9 cellular contexts compared by ENCODE assay signal in the genomic region with DNA sequence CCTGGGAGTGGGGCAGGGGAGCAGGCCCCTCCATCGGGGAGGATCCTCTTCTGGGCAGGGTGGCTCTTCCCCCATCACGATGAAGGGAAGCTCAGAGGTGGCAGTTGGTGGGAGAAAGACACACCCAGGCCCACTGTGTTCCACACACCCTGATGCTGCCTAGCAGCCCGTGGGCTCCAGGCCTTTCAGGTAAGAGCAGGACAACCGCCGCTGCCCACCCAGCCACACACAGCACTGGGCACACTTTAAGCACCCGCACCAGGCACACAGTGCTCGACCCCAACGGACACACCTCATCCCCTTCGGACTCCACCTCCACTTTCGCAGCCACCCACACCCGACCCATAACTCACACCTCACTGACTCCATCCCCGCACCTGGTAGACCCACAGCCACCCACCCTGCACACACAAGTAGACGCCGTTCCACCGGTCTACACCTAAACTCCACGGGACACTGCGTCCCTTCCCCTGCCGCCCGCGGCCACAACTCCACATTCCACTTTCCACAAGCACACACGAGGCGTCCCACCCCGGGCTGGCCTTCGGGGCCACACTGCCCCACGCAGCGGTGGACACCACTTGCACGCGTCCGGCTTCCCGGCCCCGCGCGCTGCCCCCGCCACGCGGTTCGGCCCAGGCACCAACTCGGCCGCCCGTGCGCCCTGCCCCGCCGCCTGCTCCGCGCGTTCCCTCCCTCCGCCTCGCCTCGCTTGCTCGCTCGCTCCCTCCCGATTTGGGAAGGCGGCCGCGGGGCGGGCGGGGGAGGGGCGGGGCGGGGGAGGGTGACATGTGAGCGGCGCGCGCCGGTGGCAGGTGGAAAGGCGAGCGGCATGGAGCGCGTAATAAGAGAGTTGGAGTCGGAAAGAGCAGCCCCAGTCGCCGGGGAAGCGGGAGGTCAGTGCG. TPM values are rescaled to one million over a fixed set of nuclear protein-coding genes. Genes with fewer than 3 reads are reported as not detected.
DNase-seq lines count a peak whose midpoint lies in the region; ATAC-seq and TF ChIP-seq lines count a peak whose summit lies in the region.
"Had no signal": no experiment of that assay in that cellular context is flagged by ENCODE, and none has a peak within 500 bp of the region (broad histone marks: within the 10 kb centered on the region; RNA-seq: fewer than 3 reads in every experiment).

A gene (plus strand): TSS at position 787 of the 905 bp plus-strand sequence. CDS start 307 bp downstream, outside the sequence.

- no peak for TF ChIP-seq CTCF in AG04450 (IDR thresholded peaks at IDR 0.05; ENCODE audit: low read depth, low read length)
- TF ChIP-seq CTCF in mucosa of descending colon (IDR thresholded peaks at IDR 0.05) = no peak
- TF ChIP-seq CTCF in type B pancreatic cell (conservative IDR thresholded peaks at IDR 0.05) = no peak

- no peaks in the 10 kb centered on the region for H3K36me3 ChIP-seq in GM23248 (ENCODE audit: low read depth)
- no peaks in the 10 kb centered on the region for H3K36me3 ChIP-seq in effector memory CD4-positive, alpha-beta T cell (ENCODE audit: control insufficient read depth, insufficient read depth, low read length)
- H3K36me3 ChIP-seq in mucosa of descending colon (ENCODE audit: low read depth) = no peaks in the 10 kb centered on the region

- ATAC-seq in T-helper 17 cell (peak; percentile 56), mucosa of descending colon (peak; percentile 72), GM18517 (IDR thresholded peaks at IDR 0.05; ENCODE audit: unreplicated experiment) (no peak)

- H2AFZ ChIP-seq in GM23248 = no peak within 1 kb of the TSS

- H3K9me2 ChIP-seq in GM23248 (ENCODE audit: insufficient read depth) = no peaks in the 10 kb centered on the region

- H3K27ac Mint-ChIP-seq in T-helper 17 cell (peak within 1 kb of the TSS; percentile 76), type B pancreatic cell (peak within 1 kb of the TSS; percentile 78)

- H3K27ac ChIP-seq in AG04450 (ENCODE audit: low read depth, low read length) (no peak within 1 kb of the TSS), GM23248 (no peak within 1 kb of the TSS)
- H3K27ac ChIP-seq in effector memory CD4-positive, alpha-beta T cell (ENCODE audit: insufficient read depth, low read length, poor library complexity, severe bottlenecking) = no peak within 1 kb of the TSS

- no peaks in the 10 kb centered on the region for H3K79me2 ChIP-seq in GM23248 (ENCODE audit: insufficient read depth)

- H3K27me3 Mint-ChIP-seq in T-helper 17 cell (peaks cover 32% of the 10 kb centered on the region), type B pancreatic cell (peaks cover 29% of the 10 kb centered on the region)

- DNase-seq in AG04450 (ENCODE audit: low read depth, low spot score) (no peak), GM23248 (peak; percentile 52), T-helper 17 cell (no peak), mucosa of descending colon (peak; percentile 61 to 80 (median 72)), type B pancreatic cell (ENCODE audit: extremely low spot score, unreplicated experiment) (no peak), T-helper 9 cell (no peak)
- no peak for DNase-seq in effector memory CD4-positive, alpha-beta T cell

- peaks cover 13% of the 10 kb centered on the region for H3K4me1 Mint-ChIP-seq in T-helper 17 cell
- H3K4me1 Mint-ChIP-seq in type B pancreatic cell (ENCODE audit: unreplicated experiment) = peaks cover 15% of the 10 kb centered on the region

- peaks cover 31% of the 10 kb centered on the region for H3K27me3 ChIP-seq in AG04450 (ENCODE audit: control insufficient read depth, insufficient read depth, low read length)
- H3K27me3 ChIP-seq in GM23248 (replicated peaks; ENCODE audit: insufficient read depth) = peaks cover 18% of the 10 kb centered on the region
- peaks cover 10% of the 10 kb centered on the region for H3K27me3 ChIP-seq in effector memory CD4-positive, alpha-beta T cell (replicated peaks; ENCODE audit: control insufficient read depth, insufficient read depth, low read length, poor library complexity, severe bottlenecking)

- H3K9me3 Mint-ChIP-seq in type B pancreatic cell = no peaks in the 10 kb centered on the region

- intact Hi-C loops in mucosa of descending colon (cut with DNase I, micrococcal nuclease) = no loop called here

- H3K4me3 ChIP-seq in AG04450 (ENCODE audit: low read depth, low read length) = peak within 1 kb of the TSS; percentile 43
- peak within 1 kb of the TSS; percentile 29; the same call in 1 of the 2 replicates for H3K4me3 ChIP-seq in GM23248
- peak within 1 kb of the TSS; percentile 22 for H3K4me3 ChIP-seq in effector memory CD4-positive, alpha-beta T cell (ENCODE audit: insufficient read depth, low read depth, low read length, poor library complexity, severe bottlenecking)
- no peak within 1 kb of the TSS for H3K4me3 ChIP-seq in mucosa of descending colon

- 12 to 17% methylated on average over 34 to 61 of the region's 73 CpGs for WGBS in GM23248 (ENCODE audit: low coverage in 1 of 2, low lambda C conversion rate in 2 of 2, missing lambda C conversion rate in 2 of 2), 2 experiments

- CTCF ChIA-PET in AG04450 (lab: Charles Lee) = interaction anchor here (1.0 to 1.5 kb wide), 3 partner anchors 9 to 171 kb away, joined by 3 to 12 read pairs (median 4); no protein-coding TSS in a partner anchor

- H3K4me3 Mint-ChIP-seq in T-helper 17 cell (peak within 1 kb of the TSS; percentile 92), type B pancreatic cell (peak within 1 kb of the TSS; percentile 87)

- H3K4me2 ChIP-seq in GM23248 (ENCODE audit: unreplicated experiment) = peak within 1 kb of the TSS; percentile 35

- no peaks in the 10 kb centered on the region for H3F3A ChIP-seq in GM23248 (ENCODE audit: insufficient read depth)

- POLR2A ChIA-PET in AG04450 (lab: Yijun Ruan, JAX) = no interaction called here

- in situ Hi-C loops in GM23248 (cut with MboI) = no loop called here

- no peaks in the 10 kb centered on the region for H4K20me1 ChIP-seq in GM23248 (ENCODE audit: insufficient read depth)

- H3K9me3 ChIP-seq in AG04450 (ENCODE audit: control insufficient read depth, insufficient read depth, low read length) (no peaks in the 10 kb centered on the region), GM23248 (ENCODE audit: low read depth) (no peaks in the 10 kb centered on the region), T-helper 17 cell (ENCODE audit: control insufficient read depth, low read length, poor library complexity, severe bottlenecking) (no peaks in the 10 kb centered on the region), mucosa of descending colon (no peaks in the 10 kb centered on the region)
- H3K9me3 ChIP-seq in effector memory CD4-positive, alpha-beta T cell (ENCODE audit: control insufficient read depth, low read length) = no peaks in the 10 kb centered on the region

- no peak within 1 kb of the TSS for H3K9ac ChIP-seq in GM23248

- H3K4me1 ChIP-seq in GM23248 (ENCODE audit: insufficient read depth) = no peaks in the 10 kb centered on the region
- H3K4me1 ChIP-seq in effector memory CD4-positive, alpha-beta T cell (ENCODE audit: control insufficient read depth, insufficient read depth, low read length, poor library complexity, severe bottlenecking) = peaks cover 8% of the 10 kb centered on the region
- peaks cover 10% of the 10 kb centered on the region for H3K4me1 ChIP-seq in mucosa of descending colon (ENCODE audit: low read depth)

- H3K36me3 Mint-ChIP-seq in T-helper 17 cell (ENCODE audit: low read depth) = peaks cover 5% of the 10 kb centered on the region
- H3K36me3 Mint-ChIP-seq in type B pancreatic cell = peaks cover 4% of the 10 kb centered on the region

RNA-seq across cellular contexts. Expression of the gene that starts here (rescaled TPM):
- 0.04 TPM in 1 of 2 replicates, not detected in the other for polyA plus RNA-seq in AG04450 (2011; rRNA removed)
- not detected in 2 replicates for polyA minus RNA-seq in AG04450 (2011; rRNA and poly(A)+ RNA removed)
- not detected in 2 replicates for total RNA-seq in GM23248 (2014; rRNA removed; shearing (Covaris generic))
- not detected in 2 replicates for polyA plus RNA-seq in GM23248 (2016; fragmentation: Nextera tagmentation; extraction: Ambion mirVana)
- total RNA-seq in T-helper 17 cell = under 1 TPM; 0.17 to 0.86 TPM
- total RNA-seq in mucosa of descending colon = 10 to 100 TPM in 1 of 3 donors, 1 to 10 TPM in 2; 1.3 to 13.0 (median 2.3) TPM
- 0.85 and 1.1 TPM in 2 replicates for total RNA-seq in type B pancreatic cell (ENCODE audit: low replicate concordance)
- total RNA-seq: dermis microvascular lymphatic vessel endothelial cell had no signal

Comparison
In these comparisons a context has a peak if more than half of its experiments do, and no peak if none do; other contexts are left out.
1. Peak in DNase-seq, H3K4me3 ChIP-seq and H3K4me2 ChIP-seq in GM23248; RNA of the gene not detected or under 1 TPM.
2. Peak in ATAC-seq in T-helper 17 cell; RNA of the gene not detected or under 1 TPM.
3. DNase-seq: peak in mucosa of descending colon (3 of 3); none in AG04450 (single experiment), T-helper 17 cell (0 of 3), effector memory CD4-positive, alpha-beta T cell (0 of 3), type B pancreatic cell (single experiment) and T-helper 9 cell (single experiment).